ENCODE assay signal across 1 cellular context in genomic region chr17:927611-928461, GRCh38.
TF ChIP-seq lines count a peak whose summit lies in the region.

No MANE protein-coding gene starts in this region.

TF ChIP-seq in GM23338, 12 proteins besides CTCF, POLR2A, EP300 and RAD21 (continued from another document):
- no peak for TF ChIP-seq ZNF462 (CRISPR knock-in tag; IDR thresholded peaks at IDR 0.05)
TF ChIP-seq in GM23338: peak in this region for 0.
